In the genomic region with DNA sequence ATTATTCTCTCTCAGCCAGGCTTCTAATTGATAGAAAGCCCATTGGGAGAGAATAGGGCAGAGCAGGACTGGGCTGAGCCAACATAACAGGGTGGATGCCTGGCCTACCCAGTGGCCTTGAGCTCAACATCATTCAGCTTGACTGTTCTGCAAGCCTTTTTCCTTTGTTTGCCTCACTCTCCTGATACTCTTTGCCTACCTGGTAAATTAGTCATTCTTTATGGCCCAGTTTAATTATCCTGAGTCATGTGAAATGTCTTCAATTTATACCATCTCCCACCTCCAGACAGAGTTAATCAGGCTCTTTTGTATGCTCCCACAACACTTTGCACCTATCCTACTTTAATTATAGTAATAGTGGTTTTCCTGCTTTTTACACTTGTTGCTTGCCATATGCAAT, we compare ENCODE assay signal across 18 cellular contexts. TPM values are rescaled to one million over a fixed set of nuclear protein-coding genes. Genes with fewer than 3 reads are reported as not detected.
DNase-seq lines count a peak whose midpoint lies in the region; ATAC-seq and TF ChIP-seq lines count a peak whose summit lies in the region.
"Had no signal": no experiment of that assay in that cellular context is flagged by ENCODE, and none has a peak within 500 bp of the region (broad histone marks: within the 10 kb centered on the region; RNA-seq: fewer than 3 reads in every experiment).

No MANE protein-coding gene starts in this region.

- no peak overlapping the region for H4K91ac ChIP-seq in neuronal stem cell (ENCODE audit: low read depth, low read length, poor library complexity)

- H3K18ac ChIP-seq in neuronal stem cell (ENCODE audit: low read length), result no peak overlapping the region

- H3K27me3 ChIP-seq in PC-3 (ENCODE audit: low read length) (peaks cover 20% of the 10 kb centered on the region), neuronal stem cell (ENCODE audit: control insufficient read depth in 3 of 3, insufficient read depth in 3 of 3, low read depth in 1 of 3, low read length in 3 of 3) (peaks cover 0 to 16% (median 3%) of the 10 kb centered on the region in 3 experiments)
- H3K27me3 ChIP-seq: BLaER1 treated with 17β-estradiol and CSF1 and Interleukin-3, amounts not matched to agents 10 nM and 100 nM had no signal

- no peak overlapping the region for H2BK120ac ChIP-seq in neuronal stem cell (ENCODE audit: low read depth, low read length)

- intact Hi-C loops in PC-3 (cut with micrococcal nuclease), result no loop called here
- intact Hi-C loops in mucosa of descending colon (cut with DNase I, micrococcal nuclease), result no loop called here

- no peaks in the 10 kb centered on the region for H3K79me1 ChIP-seq in neuronal stem cell (ENCODE audit: low read depth, low read length)

- H3K9me2 ChIP-seq in PC-3 (replicated peaks; ENCODE audit: low read length), result no peaks in the 10 kb centered on the region

- ATAC-seq in PC-3 (peak; percentile 45), mucosa of descending colon (peak; percentile 12)
- ATAC-seq: GM12878, HCT116 had no signal

- no peak overlapping the region for H3K4ac ChIP-seq in neuronal stem cell (ENCODE audit: low read length)

- H4K20me1 ChIP-seq in PC-3 (ENCODE audit: low read length), result no peaks in the 10 kb centered on the region
- H4K20me1 ChIP-seq: BLaER1 treated with 17β-estradiol and CSF1 and Interleukin-3, amounts not matched to agents 10 nM and 100 nM had no signal

- H2BK5ac ChIP-seq in neuronal stem cell (ENCODE audit: low read length), result no peak overlapping the region

- no peak overlapping the region for H3K9ac ChIP-seq in PC-3 (ENCODE audit: low read length)
- no peak overlapping the region for H3K9ac ChIP-seq in neuronal stem cell (ENCODE audit: low read depth, low read length, poor library complexity)
- H3K9ac ChIP-seq: BLaER1 treated with 17β-estradiol and CSF1 and Interleukin-3, amounts not matched to agents 10 nM and 100 nM; GM23248 had no signal

- POLR2A ChIA-PET in PC-3 (lab: Charles Lee; ENCODE audit: unreplicated experiment), result no interaction called here

- no TSS peak for BruUV-seq in PC-3 (replicated peaks; lab: Mats Ljungman, UMichigan)

- no peaks in the 10 kb centered on the region for H3K79me2 ChIP-seq in PC-3 (ENCODE audit: low read length)

- H3K4me1 ChIP-seq in PC-3 (ENCODE audit: insufficient read depth, low read length) (no peaks in the 10 kb centered on the region), mucosa of descending colon (ENCODE audit: low read depth) (no peaks in the 10 kb centered on the region), neuronal stem cell (ENCODE audit: control insufficient read depth in 2 of 2, insufficient read depth in 1 of 2, low read depth in 1 of 2, low read length in 2 of 2) (peaks cover 0 to 5% of the 10 kb centered on the region in 2 donors)
- H3K4me1 ChIP-seq: BLaER1 treated with 17β-estradiol and CSF1 and Interleukin-3, amounts not matched to agents 10 nM and 100 nM had no signal

- no peaks in the 10 kb centered on the region for H3K9me3 ChIP-seq in PC-3 (ENCODE audit: low read length)
- H3K9me3 ChIP-seq in mucosa of descending colon, result no peaks in the 10 kb centered on the region
- no peaks in the 10 kb centered on the region for H3K9me3 ChIP-seq in neuronal stem cell (replicated peaks in 1 of 2; ENCODE audit: control insufficient read depth in 2 of 2, insufficient read depth in 1 of 2, low read depth in 1 of 2, low read length in 2 of 2)
- H3K9me3 ChIP-seq: BLaER1 treated with 17β-estradiol and CSF1 and Interleukin-3, amounts not matched to agents 10 nM and 100 nM had no signal

- H2AFZ ChIP-seq in PC-3 (ENCODE audit: low read length) (no peak overlapping the region), neuronal stem cell (ENCODE audit: low read length) (no peak overlapping the region)
- H2AFZ ChIP-seq: GM23248 had no signal

- no peaks in the 10 kb centered on the region for H3K36me3 ChIP-seq in PC-3 (ENCODE audit: low read depth, low read length)
- no peaks in the 10 kb centered on the region for H3K36me3 ChIP-seq in mucosa of descending colon (ENCODE audit: low read depth)
- no peaks in the 10 kb centered on the region for H3K36me3 ChIP-seq in neuronal stem cell (replicated peaks in 1 of 2; ENCODE audit: control insufficient read depth in 2 of 2, insufficient read depth in 2 of 2, low read length in 2 of 2)
- H3K36me3 ChIP-seq: BLaER1 treated with 17β-estradiol and CSF1 and Interleukin-3, amounts not matched to agents 10 nM and 100 nM had no signal

- H3K27ac ChIP-seq in PC-3 (ENCODE audit: low read length), result no peak overlapping the region
- H3K27ac ChIP-seq in neuronal stem cell (replicated peaks; ENCODE audit: low read length), result no peak overlapping the region
- H3K27ac ChIP-seq: BLaER1 treated with 17β-estradiol and CSF1 and Interleukin-3, amounts not matched to agents 10 nM and 100 nM; GM23248 had no signal

- H3K4me3 ChIP-seq in PC-3 (ENCODE audit: low read length) (no peak overlapping the region), epithelial cell of esophagus (ENCODE audit: low read length) (no peak overlapping the region), mucosa of descending colon (no peak overlapping the region), neuronal stem cell (ENCODE audit: low read length in 2 of 2) (no peak overlapping the region)
- H3K4me3 ChIP-seq: BLaER1 treated with 17β-estradiol and CSF1 and Interleukin-3, amounts not matched to agents 10 nM and 100 nM; GM12878; GM23248 had no signal

- no peak overlapping the region for H2AK5ac ChIP-seq in neuronal stem cell (ENCODE audit: low read depth, low read length)

- no peak overlapping the region for H2BK12ac ChIP-seq in neuronal stem cell (ENCODE audit: low read length)

- no peak overlapping the region for H3K4me2 ChIP-seq in PC-3 (ENCODE audit: low read length)
- H3K4me2 ChIP-seq in neuronal stem cell (ENCODE audit: insufficient read depth, low read length, poor library complexity, severe bottlenecking), result no peak overlapping the region
- H3K4me2 ChIP-seq: BLaER1 treated with 17β-estradiol and CSF1 and Interleukin-3, amounts not matched to agents 10 nM and 100 nM had no signal

- CTCF ChIA-PET in PC-3 (lab: Charles Lee), result no interaction called here

- H2BK15ac ChIP-seq in neuronal stem cell (ENCODE audit: low read length), result no peak overlapping the region

- no peaks in the 10 kb centered on the region for H3F3A ChIP-seq in PC-3 (ENCODE audit: low read length, unreplicated experiment)

- no peak overlapping the region for H4K8ac ChIP-seq in neuronal stem cell (ENCODE audit: low read depth, low read length)

- peak; percentile 34 for DNase-seq in Daoy (ENCODE audit: low read depth)
- peak; percentile 41 for DNase-seq in PC-3
- peak; percentile 47 for DNase-seq in epithelial cell of esophagus (ENCODE audit: low read depth)
- DNase-seq in mucosa of descending colon, result no peak
- DNase-seq in hippocampal formation (lab: John Stamatoyannopoulos, UW), result no peak
- DNase-seq in neuronal stem cell (ENCODE audit: low spot score), result no peak
- DNase-seq in SK-N-DZ (ENCODE audit: low spot score), result no peak
- DNase-seq: 8988T; ACHN; CD4-positive, CD25-positive, alpha-beta regulatory T cell; DMS 273 treated with DMSO at 0.1 percent for 48 hours; GM23248 had no signal

- H3K23ac ChIP-seq in neuronal stem cell (ENCODE audit: low read depth, low read length, poor library complexity), result no peak overlapping the region

- TF ChIP-seq CTCF in PC-3 (conservative IDR thresholded peaks at IDR 0.05; ENCODE audit: low read depth, low read length) (no peak), epithelial cell of esophagus (IDR thresholded peaks at IDR 0.05; ENCODE audit: insufficient read depth, low read depth, low read length, missing control alignments) (no peak), mucosa of descending colon (IDR thresholded peaks at IDR 0.05) (no peak)

- no peak overlapping the region for H3K14ac ChIP-seq in neuronal stem cell (ENCODE audit: low read length)

RNA-seq across cellular contexts. Expression of a gene that starts 13.6 kb away (rescaled TPM):
- total RNA-seq in Daoy (2014; rRNA removed; shearing (Covaris generic)), result not detected in 2 replicates
- not detected in 2 replicates for total RNA-seq in PC-3 (2014; rRNA removed)
- total RNA-seq in mucosa of descending colon, result not detected
- polyA plus RNA-seq in neuronal stem cell (2013, experiment 1 of 2), result not detected
- polyA plus RNA-seq in neuronal stem cell (2013, experiment 2 of 2), result not detected
- not detected in 2 replicates for polyA plus RNA-seq in SK-N-DZ (2014; cell fraction: cytosol; rRNA removed)
- polyA plus RNA-seq in SK-N-DZ (2014; cell fraction: nucleus; rRNA removed), result not detected in 2 replicates
- total RNA-seq: CD4-positive, CD25-positive, alpha-beta regulatory T cell; G401; GM12878; GM23248; HT1080 had no signal
- polyA plus RNA-seq: CD4-positive, CD25-positive, alpha-beta regulatory T cell; GM12878; GM23248; IgD-negative memory B cell had no signal

Comparison
In these comparisons a context has a peak if more than half of its experiments do, and no peak if none do; other contexts are left out.
1. DNase-seq: peak in Daoy (single experiment), PC-3 (single experiment) and epithelial cell of esophagus (single experiment); none in mucosa of descending colon (0 of 3), hippocampal formation (0 of 2), neuronal stem cell (single experiment) and SK-N-DZ (single experiment).